In genomic region chr14:72513994-72514659, GRCh38 we compare ENCODE assay signal across 9 cellular contexts.
A peak's percentile ranks its signal among the peaks of the same experiment; 100 is the strongest.
DNase-seq lines count a peak whose midpoint lies in the region; ATAC-seq and TF ChIP-seq lines count a peak whose summit lies in the region.
"Had no signal": no experiment of that assay in that cellular context is flagged by ENCODE, and none has a peak within 500 bp of the region (broad histone marks: within the 10 kb centered on the region; RNA-seq: fewer than 3 reads in every experiment).

No MANE protein-coding gene starts in this region.

- H3K27me3 ChIP-seq in right atrium auricular region (no peaks in the 10 kb centered on the region), NT2/D1 (ENCODE audit: insufficient read depth, insufficient read length) (no peaks in the 10 kb centered on the region), dorsolateral prefrontal cortex (no peaks in the 10 kb centered on the region)

- H3K36me3 ChIP-seq in right atrium auricular region, result no peaks in the 10 kb centered on the region
- H3K36me3 ChIP-seq in NT2/D1 (ENCODE audit: insufficient read depth, insufficient read length, low read length), result no peaks in the 10 kb centered on the region

- H3K9me3 ChIP-seq in right atrium auricular region (no peaks in the 10 kb centered on the region), NT2/D1 (ENCODE audit: insufficient read depth, low read length) (no peaks in the 10 kb centered on the region)

- H3K4me3 Mint-ChIP-seq in nephron progenitor cell, result peak overlapping the region; percentile 2
- H3K4me3 Mint-ChIP-seq: dendritic cell treated with granulocyte-macrophage colony-stimulating factor and Interleukin-4, amounts not matched to agents 40 ng/mL and 50 ng/mL, for 4 days had no signal

- H3K9me3 Mint-ChIP-seq in nephron progenitor cell, result no peaks in the 10 kb centered on the region
- H3K9me3 Mint-ChIP-seq: dendritic cell treated with granulocyte-macrophage colony-stimulating factor and Interleukin-4, amounts not matched to agents 40 ng/mL and 50 ng/mL, for 4 days had no signal

- ATAC-seq in left ventricle myocardium superior, result no peak
- ATAC-seq in HG03439 (IDR thresholded peaks at IDR 0.05; ENCODE audit: unreplicated experiment), result no peak
- no peak for ATAC-seq in GM18502 (IDR thresholded peaks at IDR 0.05; ENCODE audit: poor library complexity, unreplicated experiment)
- no peak for ATAC-seq in GM21825 (IDR thresholded peaks at IDR 0.05; ENCODE audit: unreplicated experiment)

- peaks cover 36% of the 10 kb centered on the region for H3K27me3 Mint-ChIP-seq in nephron progenitor cell (ENCODE audit: low read depth, poor library complexity)

- intact Hi-C loops in left ventricle myocardium superior (cut with micrococcal nuclease), result no loop called here
- intact Hi-C loops in dorsolateral prefrontal cortex (cut with DNase I), result loop anchor here in 1 of 2 donors (2.0 to 10.0 kb wide), 3 partner anchors 433 to 961 kb away; no protein-coding TSS in a partner anchor

- peaks cover 46% of the 10 kb centered on the region for H3K4me1 Mint-ChIP-seq in nephron progenitor cell

- TF ChIP-seq CTCF in right atrium auricular region (IDR thresholded peaks at IDR 0.05), result peak in 1 of 2 donors; percentile 67
- peak; percentile 45 to 81 (median 69) for TF ChIP-seq CTCF in dorsolateral prefrontal cortex (IDR thresholded peaks at IDR 0.05 in 54 of 56, conservative IDR thresholded peaks at IDR 0.05 in 2 of 56; ENCODE audit: low read depth in 1 of 56, partially characterized antibody in 56 of 56)
- peak; percentile 74 for TF ChIP-seq CTCF in nephron progenitor cell (IDR thresholded peaks at IDR 0.05)

- H3K9ac ChIP-seq in NT2/D1 (ENCODE audit: insufficient read length, low read depth), result no peak overlapping the region

- H3K4me1 ChIP-seq in right atrium auricular region (peaks cover 0 to 6% of the 10 kb centered on the region in 2 donors), NT2/D1 (ENCODE audit: insufficient read depth, insufficient read length) (peaks cover 2% of the 10 kb centered on the region)

- H3K36me3 Mint-ChIP-seq in nephron progenitor cell (ENCODE audit: low read depth), result no peaks in the 10 kb centered on the region

- H3K27ac ChIP-seq in right atrium auricular region, result no peak overlapping the region
- peak overlapping the region in 15 of 59 donors; percentile 6 to 81 (median 33) for H3K27ac ChIP-seq in dorsolateral prefrontal cortex

- peak; percentile 36 for DNase-seq in right atrium auricular region (ENCODE audit: low spot score)
- DNase-seq in left ventricle myocardium superior, result no peak
- DNase-seq in NT2/D1 (ENCODE audit: low read depth, low spot score), result peak; percentile 15
- peak in 1 of 10 donors; percentile 30 for DNase-seq in dorsolateral prefrontal cortex
- peak; percentile 28 for DNase-seq in nephron progenitor cell

- peak overlapping the region; percentile 18 for H3K27ac Mint-ChIP-seq in nephron progenitor cell
- H3K27ac Mint-ChIP-seq: dendritic cell treated with granulocyte-macrophage colony-stimulating factor and Interleukin-4, amounts not matched to agents 40 ng/mL and 50 ng/mL, for 4 days had no signal

- H3K4me3 ChIP-seq in right atrium auricular region (no peak overlapping the region), NT2/D1 (ENCODE audit: insufficient read length, low read depth) (no peak overlapping the region), dorsolateral prefrontal cortex (no peak overlapping the region)
